12 cellular contexts compared by ENCODE assay signal in genomic region chr5:95715799-95716461, GRCh38. TPM values are rescaled to one million over a fixed set of nuclear protein-coding genes. Genes with fewer than 3 reads are reported as not detected.
DNase-seq lines count a peak whose midpoint lies in the region; ATAC-seq and TF ChIP-seq lines count a peak whose summit lies in the region.
"Had no signal": no experiment of that assay in that cellular context is flagged by ENCODE, and none has a peak within 500 bp of the region (broad histone marks: within the 10 kb centered on the region; RNA-seq: fewer than 3 reads in every experiment).

No MANE protein-coding gene starts in this region.

- H3K4ac ChIP-seq in mesenchymal stem cell (ENCODE audit: low read depth in 1 of 2, low read length in 2 of 2) = peak overlapping the region in 1 of 2 experiments; percentile 20

- no peak overlapping the region for H2AFZ ChIP-seq in mesenchymal stem cell (ENCODE audit: low read depth, low read length)
- H2AFZ ChIP-seq: hepatocyte had no signal

- H3K27ac ChIP-seq in mesenchymal stem cell (ENCODE audit: low read length, poor library complexity, severe bottlenecking) (no peak overlapping the region), heart left ventricle (no peak overlapping the region)
- H3K27ac ChIP-seq: hepatocyte had no signal

- WGBS in mesenchymal stem cell = 79% methylated on average over 5 of the region's 5 CpGs
- 90 to 96% (median 94%) methylated on average over 5 of the region's 5 CpGs for WGBS in heart left ventricle, 4 donors

- H3K9me3 ChIP-seq in adipocyte (ENCODE audit: control insufficient read depth, low read length) (no peaks in the 10 kb centered on the region), mesenchymal stem cell (ENCODE audit: control insufficient read depth, low read length) (no peaks in the 10 kb centered on the region), heart left ventricle (no peaks in the 10 kb centered on the region)

- H2AK5ac ChIP-seq in mesenchymal stem cell (ENCODE audit: low read length, severe bottlenecking) = no peak overlapping the region

- TF ChIP-seq POLR2A in heart left ventricle (IDR thresholded peaks at IDR 0.05) = no peak

- H4K91ac ChIP-seq in mesenchymal stem cell (ENCODE audit: low read length) = no peak overlapping the region

- H3K18ac ChIP-seq in mesenchymal stem cell (ENCODE audit: low read depth in 1 of 2, low read length in 2 of 2) = peak overlapping the region in 1 of 2 experiments; percentile 28

- H3K4me1 ChIP-seq in adipocyte (ENCODE audit: control insufficient read depth, insufficient read depth, low read length) (peaks cover 53% of the 10 kb centered on the region), mesenchymal stem cell (ENCODE audit: control insufficient read depth, insufficient read depth, low read depth, low read length) (peaks cover 10% of the 10 kb centered on the region), heart left ventricle (peaks cover 0 to 18% (median 7%) of the 10 kb centered on the region in 12 donors)

- peak overlapping the region; percentile 38 to 89 for H2BK12ac ChIP-seq in mesenchymal stem cell (ENCODE audit: low read length in 2 of 2)

- H3K4me2 ChIP-seq in mesenchymal stem cell (ENCODE audit: low read length, poor library complexity, severe bottlenecking) = no peak overlapping the region
- H3K4me2 ChIP-seq: hepatocyte had no signal

- no peak overlapping the region for H2BK15ac ChIP-seq in mesenchymal stem cell (ENCODE audit: low read depth, poor library complexity, severe bottlenecking)

- peaks cover 27% of the 10 kb centered on the region for H3K36me3 ChIP-seq in adipocyte (ENCODE audit: control insufficient read depth, insufficient read depth, low read length, severe bottlenecking)
- H3K36me3 ChIP-seq in mesenchymal stem cell (ENCODE audit: control insufficient read depth in 1 of 2, insufficient read depth in 2 of 2, low read depth in 1 of 2, low read length in 2 of 2) = no peaks in the 10 kb centered on the region
- no peaks in the 10 kb centered on the region for H3K36me3 ChIP-seq in heart left ventricle

- DNase-seq in ELR (ENCODE audit: low read depth) = peak; percentile 93
- DNase-seq in adipocyte (ENCODE audit: low read depth) = peak; percentile 60
- peak; percentile 65 for DNase-seq in mesenchymal stem cell
- no peak for DNase-seq in NCI-H345 treated with DMSO at 0.1 percent for 48 hours (lab: John Stamatoyannopoulos, UW; ENCODE audit: unreplicated experiment)
- no peak for DNase-seq in heart left ventricle
- DNase-seq: H9, NCI-H446 treated with DMSO at 0.1 percent for 48 hours had no signal

- no peak overlapping the region for H4K8ac ChIP-seq in mesenchymal stem cell (ENCODE audit: low read length)

- H2BK120ac ChIP-seq in mesenchymal stem cell (ENCODE audit: low read depth, low read length) = peak overlapping the region; percentile 27

- intact Hi-C loops in heart left ventricle (cut with DNase I) = no loop called here

- no peak overlapping the region for H3K23ac ChIP-seq in mesenchymal stem cell (ENCODE audit: low read length in 2 of 2)

- H3K9ac ChIP-seq in adipocyte (ENCODE audit: low read length) (no peak overlapping the region), mesenchymal stem cell (ENCODE audit: low read length) (peak overlapping the region; percentile 70)

- H3K27me3 ChIP-seq in adipocyte (replicated peaks; ENCODE audit: control insufficient read depth, insufficient read depth, low read length) (no peaks in the 10 kb centered on the region), mesenchymal stem cell (ENCODE audit: control insufficient read depth in 1 of 2, insufficient read depth in 1 of 2, low read length in 2 of 2) (no peaks in the 10 kb centered on the region), heart left ventricle (no peaks in the 10 kb centered on the region)
- H3K27me3 ChIP-seq: hepatocyte had no signal

- H3K4me3 ChIP-seq in adipocyte (ENCODE audit: low read length) (peak overlapping the region; percentile 47), mesenchymal stem cell (ENCODE audit: insufficient read depth in 1 of 2, low read depth in 1 of 2, low read length in 2 of 2) (no peak overlapping the region), heart left ventricle (no peak overlapping the region)
- H3K4me3 ChIP-seq: hepatocyte had no signal

- TF ChIP-seq CTCF in heart left ventricle (IDR thresholded peaks at IDR 0.05) = no peak

- no peaks in the 10 kb centered on the region for H3K79me1 ChIP-seq in mesenchymal stem cell (replicated peaks; ENCODE audit: low read length, poor library complexity, severe bottlenecking)

- ATAC-seq in HG02610 (IDR thresholded peaks at IDR 0.05; ENCODE audit: unreplicated experiment) (peak; percentile 65), GM21529 (IDR thresholded peaks at IDR 0.05; ENCODE audit: unreplicated experiment) (no peak), heart left ventricle (no peak), GM21737 (IDR thresholded peaks at IDR 0.05; ENCODE audit: unreplicated experiment) (no peak)

- H3K14ac ChIP-seq in mesenchymal stem cell (ENCODE audit: low read length in 2 of 2) = no peak overlapping the region

- no peak overlapping the region for H2BK5ac ChIP-seq in mesenchymal stem cell (ENCODE audit: low read depth, low read length, poor library complexity, severe bottlenecking)

RNA-seq across cellular contexts. Expression of gene RHOBTB3, which starts 15.2 kb away (rescaled TPM):
- 279 TPM for polyA plus RNA-seq in mesenchymal stem cell (2013, experiment 1 of 2)
- polyA plus RNA-seq in mesenchymal stem cell (2013, experiment 2 of 2) = 271 TPM
- 100 to 1,000 TPM in 2 of 9 donors, 10 to 100 TPM in 7; 62.9 to 116 (median 86.7) TPM for total RNA-seq in heart left ventricle
- 10 to 100 TPM; 24.3 to 30.2 TPM for polyA plus RNA-seq in heart left ventricle

RNA-seq across cellular contexts. Expression of gene SPATA9, which starts 33.1 kb away (rescaled TPM):
- 0.69 TPM for polyA plus RNA-seq in mesenchymal stem cell (2013, experiment 1 of 2)
- 0.49 TPM for polyA plus RNA-seq in mesenchymal stem cell (2013, experiment 2 of 2)
- under 1 TPM in 2 of 9 donors, not detected in 7; 0.79 to 0.99 TPM for total RNA-seq in heart left ventricle
- polyA plus RNA-seq in heart left ventricle = under 1 TPM; 0.17 to 0.27 TPM
- total RNA-seq: H9; T-helper 1 cell treated with Interleukin-12 subunit alpha and Interleukin-12 subunit beta and Interleukin-4 antibody, amounts not matched to agents 30 ng/mL and 1 ng/mL, for 36 hours had no signal

Comparison
In these comparisons a context has a peak if more than half of its experiments do, and no peak if none do; other contexts are left out.
1. DNase-seq: peak in ELR (single experiment), adipocyte (single experiment) and mesenchymal stem cell (single experiment); none in NCI-H345 treated with DMSO at 0.1 percent for 48 hours (single experiment) and heart left ventricle (0 of 5).